In the genomic region with DNA sequence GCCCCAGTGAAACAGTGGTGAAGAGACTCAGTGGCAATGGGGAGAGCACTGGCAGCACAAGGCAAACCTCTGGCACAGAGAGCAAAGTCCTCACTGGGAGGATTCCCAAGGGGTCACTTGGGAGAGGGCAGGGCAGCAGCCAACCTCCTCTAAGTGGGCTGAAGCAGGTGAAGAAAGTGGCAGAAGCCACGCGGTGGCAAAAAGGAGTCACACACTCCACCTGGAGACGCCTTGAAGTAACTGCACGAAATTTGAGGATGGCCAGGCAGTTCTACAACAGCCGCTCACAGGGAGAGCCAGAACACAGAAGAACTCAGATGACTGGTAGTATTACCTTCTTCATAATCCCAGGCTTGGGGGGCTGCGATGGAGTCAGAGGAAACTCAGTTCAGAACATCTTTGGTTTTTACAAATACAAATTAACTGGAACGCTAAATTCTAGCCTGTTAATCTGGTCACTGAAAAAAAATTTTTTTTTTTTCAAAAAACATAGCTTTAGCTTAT, we compare ENCODE assay signal across 8 cellular contexts. TPM values are rescaled to one million over a fixed set of nuclear protein-coding genes. Genes with fewer than 3 reads are reported as not detected.
DNase-seq lines count a peak whose midpoint lies in the region; ATAC-seq and TF ChIP-seq lines count a peak whose summit lies in the region.

No MANE protein-coding gene starts in this region.

- H3K4me3 ChIP-seq in dorsolateral prefrontal cortex (peak overlapping the region in 46 of 59 donors; percentile 8 to 64 (median 42)), mononuclear cell (ENCODE audit: low read length) (peak overlapping the region; percentile 24)

- peak; percentile 66 for DNase-seq in AG08395 (ENCODE audit: low spot score)
- DNase-seq in NCI-H2029 treated with DMSO at 0.1 percent for 48 hours (lab: John Stamatoyannopoulos, UW), result peak; percentile 19
- DNase-seq in activated CD4-positive, alpha-beta T cell treated with anti-CD3 and anti-CD28 coated beads for 4 hours, result peak; percentile 39 to 44
- DNase-seq in dorsolateral prefrontal cortex, result peak in 1 of 10 donors; percentile 41

- peak overlapping the region; percentile 75 for H3K27ac Mint-ChIP-seq in stimulated activated memory B cell treated with anti-CD40 and anti-IgM and Interleukin-4, amounts not matched to agents 10 μg/mL and 1 μg/mL and 100 μg/mL, for 72 hours

- peak in 52 of 56 donors; percentile 4 to 63 (median 46) for TF ChIP-seq CTCF in dorsolateral prefrontal cortex (IDR thresholded peaks at IDR 0.05 in 54 of 56, conservative IDR thresholded peaks at IDR 0.05 in 2 of 56; ENCODE audit: low read depth in 1 of 56, partially characterized antibody in 56 of 56)

- H3K36me3 Mint-ChIP-seq in stimulated activated memory B cell treated with anti-CD40 and anti-IgM and Interleukin-4, amounts not matched to agents 10 μg/mL and 1 μg/mL and 100 μg/mL, for 72 hours, result peaks cover 5% of the 10 kb centered on the region

- peaks cover 0 to 7% (median 0%) of the 10 kb centered on the region in 45 donors for H3K27me3 ChIP-seq in dorsolateral prefrontal cortex
- peaks cover 7% of the 10 kb centered on the region for H3K27me3 ChIP-seq in mononuclear cell (ENCODE audit: insufficient read depth, low read length)

- H3K9me3 Mint-ChIP-seq in stimulated activated memory B cell treated with anti-CD40 and anti-IgM and Interleukin-4, amounts not matched to agents 10 μg/mL and 1 μg/mL and 100 μg/mL, for 72 hours, result no peaks in the 10 kb centered on the region

- peaks cover 68% of the 10 kb centered on the region for H3K4me1 ChIP-seq in mononuclear cell (ENCODE audit: insufficient read depth, low read length)

- peaks cover 64% of the 10 kb centered on the region for H3K4me1 Mint-ChIP-seq in stimulated activated memory B cell treated with anti-CD40 and anti-IgM and Interleukin-4, amounts not matched to agents 10 μg/mL and 1 μg/mL and 100 μg/mL, for 72 hours

- intact Hi-C loops in dorsolateral prefrontal cortex (cut with DNase I), result loop anchor here (2.0 to 5.0 kb wide), 2 partner anchors 164 to 166 kb away; no protein-coding TSS in a partner anchor

- no peaks in the 10 kb centered on the region for H3K9me3 ChIP-seq in mononuclear cell (ENCODE audit: low read depth, low read length)

- H3K4me3 Mint-ChIP-seq in stimulated activated memory B cell treated with anti-CD40 and anti-IgM and Interleukin-4, amounts not matched to agents 10 μg/mL and 1 μg/mL and 100 μg/mL, for 72 hours, result peak overlapping the region; percentile 84

- peak overlapping the region in 13 of 59 donors; percentile 5 to 69 (median 44) for H3K27ac ChIP-seq in dorsolateral prefrontal cortex

- H3K27me3 Mint-ChIP-seq in stimulated activated memory B cell treated with anti-CD40 and anti-IgM and Interleukin-4, amounts not matched to agents 10 μg/mL and 1 μg/mL and 100 μg/mL, for 72 hours, result no peaks in the 10 kb centered on the region

- ATAC-seq in GM18498 (IDR thresholded peaks at IDR 0.05; ENCODE audit: unreplicated experiment), result peak; percentile 74
- ATAC-seq in HG02885 (IDR thresholded peaks at IDR 0.05; ENCODE audit: poor library complexity, unreplicated experiment), result peak; percentile 82
- peak; percentile 83 for ATAC-seq in stimulated activated memory B cell treated with anti-CD40 and anti-IgM and Interleukin-4, amounts not matched to agents 10 μg/mL and 1 μg/mL and 100 μg/mL, for 72 hours

RNA-seq across cellular contexts. Expression of a gene that starts 0.6 kb away (rescaled TPM):
- total RNA-seq in dorsolateral prefrontal cortex, result 10 to 100 TPM in 5 of 120 experiments, 1 to 10 TPM in 67, under 1 TPM in 19, not detected in 29; 0.41 to 35.6 (median 1.9) TPM
- 36.0 TPM for total RNA-seq in mononuclear cell
